8 cellular contexts compared by ENCODE assay signal in genomic region chr3:37855363-37855970, GRCh38.
DNase-seq lines count a peak whose midpoint lies in the region; ATAC-seq, FAIRE-seq and TF ChIP-seq lines count a peak whose summit lies in the region.

No MANE protein-coding gene starts in this region.

- FAIRE-seq in GM19239 (lab: Jason Lieb, UNC), result peak; percentile 80

- ATAC-seq in GM19467 (IDR thresholded peaks at IDR 0.05; ENCODE audit: unreplicated experiment), result no peak

- no peaks in the 10 kb centered on the region for H3K27me3 ChIP-seq in brain microvascular endothelial cell (replicated peaks)

- no peaks in the 10 kb centered on the region for H3K36me3 ChIP-seq in brain microvascular endothelial cell (replicated peaks)

- TF ChIP-seq CTCF in AG09309 (IDR thresholded peaks at IDR 0.05; ENCODE audit: control insufficient read depth, insufficient read depth, low read depth, low read length, missing control alignments), result peak; percentile 89
- peak; percentile 70 for TF ChIP-seq CTCF in WI38 (IDR thresholded peaks at IDR 0.05; ENCODE audit: low read depth, low read length)
- TF ChIP-seq CTCF in brain microvascular endothelial cell (IDR thresholded peaks at IDR 0.05; ENCODE audit: low read depth, low read length, missing control alignments), result peak; percentile 94

- H3K4me3 ChIP-seq in AG09309 (ENCODE audit: control insufficient read depth, low read depth, low read length) (no peak overlapping the region), WI38 (ENCODE audit: low read depth, low read length) (no peak overlapping the region), brain microvascular endothelial cell (ENCODE audit: low read depth, low read length) (no peak overlapping the region)

- in situ Hi-C loops in brain microvascular endothelial cell (cut with HindIII; ENCODE audit: low pct_ligation_motif_present, low sequenced_read_pairs), result no loop called here

- DNase-seq in AG09309 (ENCODE audit: low read depth), result no peak
- DNase-seq in GM19239 (ENCODE audit: insufficient read length, low spot score), result peak; percentile 55
- peak; percentile 8 for DNase-seq in NCI-H146 treated with DMSO at 0.1 percent for 48 hours (lab: John Stamatoyannopoulos, UW; ENCODE audit: unreplicated experiment)
- peak; percentile 78 for DNase-seq in brain microvascular endothelial cell
- DNase-seq in islet precursor cell, result peak; percentile 89
- peak; percentile 55 to 67 for DNase-seq in stimulated activated CD4-positive, alpha-beta T cell treated with anti-CD3 and anti-CD28 coated beads, Interleukin-1b, Interleukin-23, amount 100 ng/mL, for 1 hour (ENCODE audit: low read depth in 2 of 2)

- no peak overlapping the region for H3K27ac ChIP-seq in brain microvascular endothelial cell
